Comparison of ENCODE assay signal across 31 cellular contexts in the genomic region with DNA sequence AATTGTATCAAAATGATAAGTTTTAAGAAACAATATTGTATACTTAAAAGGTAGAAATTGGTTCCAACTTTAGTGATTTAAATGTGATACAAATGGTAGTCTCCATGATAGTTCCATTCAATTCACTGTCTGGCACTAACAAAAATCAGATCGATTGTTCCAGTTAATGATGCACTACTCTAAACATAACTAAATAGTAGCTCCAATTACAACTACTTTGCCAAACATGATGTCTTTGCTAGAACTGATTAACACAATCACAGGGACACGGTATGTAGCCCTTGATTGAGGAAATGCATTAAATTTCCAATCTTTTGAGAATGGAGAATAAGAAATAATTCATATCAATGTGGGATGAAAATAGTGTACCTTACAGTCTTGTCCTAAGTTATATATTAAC.
DNase-seq lines count a peak whose midpoint lies in the region; ATAC-seq, FAIRE-seq and TF ChIP-seq lines count a peak whose summit lies in the region.
"Had no signal": no experiment of that assay in that cellular context is flagged by ENCODE, and none has a peak within 500 bp of the region (broad histone marks: within the 10 kb centered on the region; RNA-seq: fewer than 3 reads in every experiment).

No MANE protein-coding gene starts in this region.

- no peak overlapping the region for H3K4me2 ChIP-seq in HepG2 (ENCODE audit: low read depth, low read length)
- H3K4me2 ChIP-seq: A549; BLaER1; BLaER1 treated with 17β-estradiol and CSF1 and Interleukin-3, amounts not matched to agents 10 nM and 100 nM had no signal

- TF ChIP-seq RAD21 in liver (IDR thresholded peaks at IDR 0.05), result no peak
- TF ChIP-seq RAD21 in HepG2 (CRISPR knock-in tag; IDR thresholded peaks at IDR 0.05), result no peak

- no peak for DNase-seq in HepG2 (ENCODE audit: low spot score)
- DNase-seq in left lobe of liver (ENCODE audit: low spot score), result no peak
- DNase-seq in NCI-H510A treated with DMSO at 0.1 percent for 48 hours (lab: John Stamatoyannopoulos, UW), result no peak
- DNase-seq: 8988T; ACHN; AML-193; BE2C; C1 segment of cervical spinal cord; Caco-2; Calu3; CD4-positive, alpha-beta memory T cell; CD4-positive, alpha-beta T cell; CD4-positive, CD25-positive, alpha-beta regulatory T cell; CD8-positive, alpha-beta memory T cell; CD8-positive, alpha-beta T cell; COR-L47; DMS 273 treated with DMSO at 0.1 percent for 48 hours; DMS153; DMS53; DMS79; DMS79 treated with DMSO at 0.1 percent for 48 hours; DND-41; EL had no signal

- intact Hi-C loops in HepG2 (cut with micrococcal nuclease; ENCODE audit: unreplicated experiment), result no loop called here

- no peak for FAIRE-seq in HepG2 (lab: Jason Lieb, UNC)
- FAIRE-seq: A204.1, A549, D721Med had no signal

- TF ChIP-seq CTCF in liver (IDR thresholded peaks at IDR 0.05; ENCODE audit: low read depth, low read length, missing input control), result no peak
- no peak for TF ChIP-seq CTCF in HepG2 (CRISPR knock-in tag; IDR thresholded peaks at IDR 0.05)

- in situ Hi-C loops in HepG2 (cut with HindIII; ENCODE audit: extremely low pct_ligation_motif_present, low pct_unique_long_range_greater_than_20kb), result no loop called here

- no peaks in the 10 kb centered on the region for H3K9me3 ChIP-seq in liver (ENCODE audit: control insufficient read depth in 4 of 4, low read length in 3 of 4)
- H3K9me3 ChIP-seq in HepG2 (ENCODE audit: low read length), result peaks cover 74% of the 10 kb centered on the region
- H3K9me3 ChIP-seq: A549; BE2C; BLaER1; BLaER1 treated with 17β-estradiol and CSF1 and Interleukin-3, amounts not matched to agents 10 nM and 100 nM; Caco-2 had no signal

- H3K27me3 ChIP-seq in liver (ENCODE audit: control insufficient read depth in 4 of 4, insufficient read depth in 4 of 4, low read length in 3 of 4), result no peaks in the 10 kb centered on the region
- no peaks in the 10 kb centered on the region for H3K27me3 ChIP-seq in HepG2 (ENCODE audit: control insufficient read depth in 1 of 2, insufficient read depth in 2 of 2, low read length in 2 of 2)
- H3K27me3 ChIP-seq: BE2C; BLaER1; BLaER1 treated with 17β-estradiol and CSF1 and Interleukin-3, amounts not matched to agents 10 nM and 100 nM had no signal

- no peaks in the 10 kb centered on the region for H3K79me2 ChIP-seq in HepG2 (ENCODE audit: insufficient read depth, low read length)

- H4K20me1 ChIP-seq in HepG2 (ENCODE audit: insufficient read depth, low read length), result no peaks in the 10 kb centered on the region
- H4K20me1 ChIP-seq: BLaER1; BLaER1 treated with 17β-estradiol and CSF1 and Interleukin-3, amounts not matched to agents 10 nM and 100 nM had no signal

- TF ChIP-seq EP300 in HepG2 (IDR thresholded peaks at IDR 0.05; ENCODE audit: low read depth in 2 of 2, low read length in 2 of 2), result no peak
- TF ChIP-seq EP300 in HepG2 (CRISPR knock-in tag; IDR thresholded peaks at IDR 0.05; ENCODE audit: borderline replicate concordance), result no peak

- WGBS in liver, result 60% methylated on average over 2 of the region's 2 CpGs
- 10% methylated on average over 2 of the region's 2 CpGs for WGBS in HepG2 (ENCODE audit: low lambda C conversion rate)

- H3K4me3 ChIP-seq in liver (ENCODE audit: low read depth in 1 of 3, low read length in 3 of 3) (no peak overlapping the region), HepG2 (replicated peaks in 1 of 3; ENCODE audit: insufficient read depth in 1 of 3, low read depth in 2 of 3, low read length in 3 of 3) (no peak overlapping the region)
- H3K4me3 ChIP-seq: A549; BLaER1; BLaER1 treated with 17β-estradiol and CSF1 and Interleukin-3, amounts not matched to agents 10 nM and 100 nM had no signal

- H2AFZ ChIP-seq in HepG2 (ENCODE audit: low read length), result no peak overlapping the region

- no TSS peak for BruUV-seq in HepG2 (replicated peaks; lab: Mats Ljungman, UMichigan)

- CTCF ChIA-PET in HepG2 (lab: Yijun Ruan, JAX; ENCODE audit: low intra/inter-chr PET ratio, low total read pairs), result no interaction called here

- no peak overlapping the region for H3K27ac ChIP-seq in liver (ENCODE audit: low read depth in 1 of 2, low read length in 2 of 2)
- H3K27ac ChIP-seq in HepG2 (ENCODE audit: extremely low read length, insufficient read depth, low read length), result no peak overlapping the region
- H3K27ac ChIP-seq: 22Rv1; A549; BLaER1; BLaER1 treated with 17β-estradiol and CSF1 and Interleukin-3, amounts not matched to agents 10 nM and 100 nM; C4-2B had no signal

- no peak for TF ChIP-seq POLR2A in HepG2 (IDR thresholded peaks at IDR 0.05; ENCODE audit: insufficient read depth in 1 of 2, low read depth in 2 of 2, low read length in 2 of 2)

- H3K36me3 ChIP-seq in liver (ENCODE audit: control insufficient read depth in 4 of 4, insufficient read depth in 3 of 4, low read depth in 1 of 4, low read length in 3 of 4) (no peaks in the 10 kb centered on the region), HepG2 (replicated peaks in 1 of 2; ENCODE audit: control insufficient read depth in 1 of 2, insufficient read depth in 2 of 2, low read length in 2 of 2) (no peaks in the 10 kb centered on the region)
- H3K36me3 ChIP-seq: BE2C; BLaER1; BLaER1 treated with 17β-estradiol and CSF1 and Interleukin-3, amounts not matched to agents 10 nM and 100 nM had no signal

- no peaks in the 10 kb centered on the region for H3K4me1 ChIP-seq in liver (ENCODE audit: control insufficient read depth in 4 of 4, insufficient read depth in 4 of 4, low read length in 3 of 4)
- H3K4me1 ChIP-seq in HepG2 (ENCODE audit: insufficient read depth, low read length), result no peaks in the 10 kb centered on the region
- H3K4me1 ChIP-seq: A549; BE2C; BLaER1; BLaER1 treated with 17β-estradiol and CSF1 and Interleukin-3, amounts not matched to agents 10 nM and 100 nM; Caco-2 had no signal

- POLR2A ChIA-PET in HepG2 (lab: Yijun Ruan, JAX), result no interaction called here

- ATAC-seq in HepG2 (no peak), left lobe of liver (peak; percentile 79)
- ATAC-seq: A549; CD8-positive, alpha-beta T cell had no signal

- H3K9ac ChIP-seq in liver (ENCODE audit: low read depth in 1 of 2, low read length in 2 of 2), result no peak overlapping the region
- H3K9ac ChIP-seq in HepG2 (ENCODE audit: insufficient read depth, low read depth, low read length), result no peak overlapping the region
- H3K9ac ChIP-seq: BLaER1; BLaER1 treated with 17β-estradiol and CSF1 and Interleukin-3, amounts not matched to agents 10 nM and 100 nM had no signal

TF ChIP-seq in liver, 16 proteins besides CTCF, POLR2A, EP300 and RAD21:
- peak; percentile 30 for TF ChIP-seq YY1 (IDR thresholded peaks at IDR 0.05)
- no peak for TF ChIP-seq FOXA1 (IDR thresholded peaks at IDR 0.05)

TF ChIP-seq in HepG2, 621 proteins besides CTCF, POLR2A, EP300 and RAD21:
- TF ChIP-seq NR2F1 (CRISPR knock-in tag; IDR thresholded peaks at IDR 0.05) (no peak), ZNF17 (CRISPR knock-in tag; IDR thresholded peaks at IDR 0.05) (no peak), MXD4 (CRISPR knock-in tag; IDR thresholded peaks at IDR 0.05) (no peak), HDAC6 (IDR thresholded peaks at IDR 0.05; ENCODE audit: low read depth, low read length) (no peak), NR2F6 (IDR thresholded peaks at IDR 0.05) (no peak), NR2F6 (CRISPR knock-in tag; IDR thresholded peaks at IDR 0.05) (no peak), IRX3 (CRISPR knock-in tag; IDR thresholded peaks at IDR 0.05; ENCODE audit: borderline replicate concordance, low read depth) (no peak), GTF3A (CRISPR knock-in tag; conservative IDR thresholded peaks at IDR 0.05) (no peak), KDM2A (CRISPR knock-in tag; IDR thresholded peaks at IDR 0.05; ENCODE audit: borderline replicate concordance, low read depth) (no peak), ZSCAN9 (CRISPR knock-in tag; IDR thresholded peaks at IDR 0.05; ENCODE audit: borderline replicate concordance) (no peak), ZNF530 (CRISPR knock-in tag; IDR thresholded peaks at IDR 0.05; ENCODE audit: low read depth) (no peak)
- TF ChIP-seq, protein P1, sequence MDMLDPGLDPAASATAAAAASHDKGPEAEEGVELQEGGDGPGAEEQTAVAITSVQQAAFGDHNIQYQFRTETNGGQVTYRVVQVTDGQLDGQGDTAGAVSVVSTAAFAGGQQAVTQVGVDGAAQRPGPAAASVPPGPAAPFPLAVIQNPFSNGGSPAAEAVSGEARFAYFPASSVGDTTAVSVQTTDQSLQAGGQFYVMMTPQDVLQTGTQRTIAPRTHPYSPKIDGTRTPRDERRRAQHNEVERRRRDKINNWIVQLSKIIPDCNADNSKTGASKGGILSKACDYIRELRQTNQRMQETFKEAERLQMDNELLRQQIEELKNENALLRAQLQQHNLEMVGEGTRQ (IDR thresholded peaks at IDR 0.05; ENCODE audit: low read depth, low read length), result no peak
- TF ChIP-seq, protein P1 (CRISPR knock-in tag; IDR thresholded peaks at IDR 0.05; ENCODE audit: borderline replicate concordance), result no peak
- TF ChIP-seq, protein P2, sequence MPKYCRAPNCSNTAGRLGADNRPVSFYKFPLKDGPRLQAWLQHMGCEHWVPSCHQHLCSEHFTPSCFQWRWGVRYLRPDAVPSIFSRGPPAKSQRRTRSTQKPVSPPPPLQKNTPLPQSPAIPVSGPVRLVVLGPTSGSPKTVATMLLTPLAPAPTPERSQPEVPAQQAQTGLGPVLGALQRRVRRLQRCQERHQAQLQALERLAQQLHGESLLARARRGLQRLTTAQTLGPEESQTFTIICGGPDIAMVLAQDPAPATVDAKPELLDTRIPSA (CRISPR knock-in tag; IDR thresholded peaks at IDR 0.05; ENCODE audit: borderline replicate concordance), result no peak
- TF ChIP-seq, protein P3, sequence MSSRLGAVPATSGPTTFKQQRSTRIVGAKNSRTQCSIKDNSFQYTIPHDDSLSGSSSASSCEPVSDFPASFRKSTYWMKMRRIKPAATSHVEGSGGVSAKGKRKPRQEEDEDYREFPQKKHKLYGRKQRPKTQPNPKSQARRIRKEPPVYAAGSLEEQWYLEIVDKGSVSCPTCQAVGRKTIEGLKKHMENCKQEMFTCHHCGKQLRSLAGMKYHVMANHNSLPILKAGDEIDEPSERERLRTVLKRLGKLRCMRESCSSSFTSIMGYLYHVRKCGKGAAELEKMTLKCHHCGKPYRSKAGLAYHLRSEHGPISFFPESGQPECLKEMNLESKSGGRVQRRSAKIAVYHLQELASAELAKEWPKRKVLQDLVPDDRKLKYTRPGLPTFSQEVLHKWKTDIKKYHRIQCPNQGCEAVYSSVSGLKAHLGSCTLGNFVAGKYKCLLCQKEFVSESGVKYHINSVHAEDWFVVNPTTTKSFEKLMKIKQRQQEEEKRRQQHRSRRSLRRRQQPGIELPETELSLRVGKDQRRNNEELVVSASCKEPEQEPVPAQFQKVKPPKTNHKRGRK (CRISPR knock-in tag; IDR thresholded peaks at IDR 0.05), result no peak
